ENCODE assay signal across 8 cellular contexts in genomic region chr6:33430991-33431879, GRCh38. TPM values are rescaled to one million over a fixed set of nuclear protein-coding genes. Genes with fewer than 3 reads are reported as not detected.
A peak's percentile ranks its signal among the peaks of the same experiment; 100 is the strongest.
DNase-seq lines count a peak whose midpoint lies in the region; ATAC-seq and TF ChIP-seq lines count a peak whose summit lies in the region.

No MANE protein-coding gene starts in this region.

- peak; percentile 82 for DNase-seq in GM06990 (ENCODE audit: extremely low read depth, insufficient read length)
- DNase-seq in HT-29 (ENCODE audit: low spot score): peak; percentile 47
- peak; percentile 72 for DNase-seq in activated naive CD8-positive, alpha-beta T cell treated with anti-CD3 and anti-CD28 coated beads, Interleukin-2, amount 50 U/mL, for 16 hours (ENCODE audit: low read depth, low spot score)
- peak; percentile 63 to 67 for DNase-seq in stimulated activated CD4-positive, alpha-beta T cell treated with anti-CD3 and anti-CD28 coated beads, Interleukin-1b, Interleukin-23, amount 100 ng/mL, for 4 hours (ENCODE audit: low read depth in 2 of 2)

- H3K27me3 ChIP-seq in GM06990 (replicated peaks; ENCODE audit: control insufficient read depth, insufficient read depth, low read length): no peaks in the 10 kb centered on the region

- no peak for TF ChIP-seq CTCF in GM06990 (IDR thresholded peaks at IDR 0.05; ENCODE audit: insufficient read depth, low read length, poor library complexity, severe bottlenecking)

- ATAC-seq in SK-N-SH treated with all-trans-retinoic acid at 6 μM for 48 hours (peak; percentile 67), GM21423 (IDR thresholded peaks at IDR 0.05; ENCODE audit: unreplicated experiment) (no peak), GM21390 (IDR thresholded peaks at IDR 0.05; ENCODE audit: unreplicated experiment) (no peak)

- no peaks in the 10 kb centered on the region for H3K9me3 ChIP-seq in iPS-18c (ENCODE audit: control insufficient read depth, insufficient read depth, low read length)

- H3K4me3 ChIP-seq in GM06990 (replicated peaks; ENCODE audit: low read depth, low read length) (peak overlapping the region; percentile 51), iPS-18c (ENCODE audit: insufficient read depth, low read depth, low read length) (peak overlapping the region; percentile 51)

- peaks cover 4% of the 10 kb centered on the region; the same call in 1 of the 2 replicates for H3K36me3 ChIP-seq in GM06990 (ENCODE audit: control insufficient read depth, insufficient read depth, low read length)

TF ChIP-seq in SK-N-SH treated with all-trans-retinoic acid at 6 μM for 48 hours, 23 proteins besides CTCF, POLR2A, EP300 and RAD21:
- TF ChIP-seq, protein P1, sequence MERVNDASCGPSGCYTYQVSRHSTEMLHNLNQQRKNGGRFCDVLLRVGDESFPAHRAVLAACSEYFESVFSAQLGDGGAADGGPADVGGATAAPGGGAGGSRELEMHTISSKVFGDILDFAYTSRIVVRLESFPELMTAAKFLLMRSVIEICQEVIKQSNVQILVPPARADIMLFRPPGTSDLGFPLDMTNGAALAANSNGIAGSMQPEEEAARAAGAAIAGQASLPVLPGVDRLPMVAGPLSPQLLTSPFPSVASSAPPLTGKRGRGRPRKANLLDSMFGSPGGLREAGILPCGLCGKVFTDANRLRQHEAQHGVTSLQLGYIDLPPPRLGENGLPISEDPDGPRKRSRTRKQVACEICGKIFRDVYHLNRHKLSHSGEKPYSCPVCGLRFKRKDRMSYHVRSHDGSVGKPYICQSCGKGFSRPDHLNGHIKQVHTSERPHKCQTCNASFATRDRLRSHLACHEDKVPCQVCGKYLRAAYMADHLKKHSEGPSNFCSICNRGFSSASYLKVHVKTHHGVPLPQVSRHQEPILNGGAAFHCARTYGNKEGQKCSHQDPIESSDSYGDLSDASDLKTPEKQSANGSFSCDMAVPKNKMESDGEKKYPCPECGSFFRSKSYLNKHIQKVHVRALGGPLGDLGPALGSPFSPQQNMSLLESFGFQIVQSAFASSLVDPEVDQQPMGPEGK (CRISPR knock-in tag; IDR thresholded peaks at IDR 0.05; ENCODE audit: borderline replicate concordance): no peak
- no peak for TF ChIP-seq ESRRG (CRISPR knock-in tag; IDR thresholded peaks at IDR 0.05)
- TF ChIP-seq, protein P2, sequence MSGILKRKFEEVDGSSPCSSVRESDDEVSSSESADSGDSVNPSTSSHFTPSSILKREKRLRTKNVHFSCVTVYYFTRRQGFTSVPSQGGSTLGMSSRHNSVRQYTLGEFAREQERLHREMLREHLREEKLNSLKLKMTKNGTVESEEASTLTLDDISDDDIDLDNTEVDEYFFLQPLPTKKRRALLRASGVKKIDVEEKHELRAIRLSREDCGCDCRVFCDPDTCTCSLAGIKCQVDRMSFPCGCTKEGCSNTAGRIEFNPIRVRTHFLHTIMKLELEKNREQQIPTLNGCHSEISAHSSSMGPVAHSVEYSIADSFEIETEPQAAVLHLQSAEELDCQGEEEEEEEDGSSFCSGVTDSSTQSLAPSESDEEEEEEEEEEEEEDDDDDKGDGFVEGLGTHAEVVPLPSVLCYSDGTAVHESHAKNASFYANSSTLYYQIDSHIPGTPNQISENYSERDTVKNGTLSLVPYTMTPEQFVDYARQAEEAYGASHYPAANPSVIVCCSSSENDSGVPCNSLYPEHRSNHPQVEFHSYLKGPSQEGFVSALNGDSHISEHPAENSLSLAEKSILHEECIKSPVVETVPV (CRISPR knock-in tag; IDR thresholded peaks at IDR 0.05): no peak
- TF ChIP-seq CREB5 (CRISPR knock-in tag; IDR thresholded peaks at IDR 0.05; ENCODE audit: low read depth): no peak
- TF ChIP-seq ISL1 (CRISPR knock-in tag; IDR thresholded peaks at IDR 0.05): no peak
- no peak for TF ChIP-seq ZC3H10 (CRISPR knock-in tag; IDR thresholded peaks at IDR 0.05)
- no peak for TF ChIP-seq ARNTL (CRISPR knock-in tag; IDR thresholded peaks at IDR 0.05; ENCODE audit: borderline replicate concordance, low read depth)
- TF ChIP-seq OSR1 (CRISPR knock-in tag; IDR thresholded peaks at IDR 0.05): no peak

RNA-seq across cellular contexts. Expression of gene SYNGAP1, which starts 11.4 kb away (rescaled TPM):
- 3.3 and 5.2 TPM in 2 replicates for total RNA-seq in HT-29 (2014; rRNA removed; shearing (Covaris generic))

RNA-seq across cellular contexts. Expression of gene CUTA, which starts 13.3 kb away (rescaled TPM):
- total RNA-seq in HT-29 (2014; rRNA removed; shearing (Covaris generic)): 300 and 321 TPM in 2 replicates

RNA-seq across cellular contexts. Expression of gene PHF1, which starts 20.4 kb away (rescaled TPM):
- 30.8 and 35.5 TPM in 2 replicates for total RNA-seq in HT-29 (2014; rRNA removed; shearing (Covaris generic))

RNA-seq across cellular contexts. Expression of gene ZBTB9, which starts 23.1 kb away (rescaled TPM):
- total RNA-seq in HT-29 (2014; rRNA removed; shearing (Covaris generic)): 4.7 and 11.2 TPM in 2 replicates

RNA-seq across cellular contexts. Expression of gene KIFC1, which starts 39.6 kb away (rescaled TPM):
- 64.8 and 67.5 TPM in 2 replicates for total RNA-seq in HT-29 (2014; rRNA removed; shearing (Covaris generic))
